In genomic region chr3:42025388-42026138, GRCh38 we compare ENCODE assay signal across 8 cellular contexts.
DNase-seq lines count a peak whose midpoint lies in the region; ATAC-seq and TF ChIP-seq lines count a peak whose summit lies in the region.

No MANE protein-coding gene starts in this region.

- H3K9me3 ChIP-seq in DOHH2 (ENCODE audit: control insufficient read depth, insufficient read depth, low read length) (no peaks in the 10 kb centered on the region), mesodermal cell (ENCODE audit: control insufficient read depth, low read length) (no peaks in the 10 kb centered on the region), tibial artery (no peaks in the 10 kb centered on the region)

- H3K36me3 Mint-ChIP-seq in GM23338 (ENCODE audit: low read depth): 0 out of 3 replicates have a peak, but pooled peaks cover 8% of the 10 kb centered on the region

- H3K9me2 ChIP-seq in DOHH2 (replicated peaks; ENCODE audit: control insufficient read depth, low read length): no peaks in the 10 kb centered on the region
- no peaks in the 10 kb centered on the region for H3K9me2 ChIP-seq in GM23338 (ENCODE audit: insufficient read depth)

- peak overlapping the region; percentile 96 for H3K27ac Mint-ChIP-seq in GM23338

- TF ChIP-seq POLR2A in erythroblast (IDR thresholded peaks at IDR 0.05; ENCODE audit: low read length): no peak

- 0 to 3% methylated on average over 4 of the region's 7 CpGs for WGBS in mesodermal cell (ENCODE audit: insufficient coverage in 2 of 2), 2 experiments

- peaks cover 98% of the 10 kb centered on the region for H3K79me2 ChIP-seq in DOHH2 (ENCODE audit: control insufficient read depth, low read length)
- H3K79me2 ChIP-seq in GM23338 (replicated peaks; ENCODE audit: insufficient read depth): peaks cover 68% of the 10 kb centered on the region

- H3K36me3 ChIP-seq in DOHH2 (ENCODE audit: control insufficient read depth, low read length): peaks cover 3% of the 10 kb centered on the region
- H3K36me3 ChIP-seq in GM23338 (ENCODE audit: insufficient read depth): no peaks in the 10 kb centered on the region
- no peaks in the 10 kb centered on the region for H3K36me3 ChIP-seq in mesodermal cell (ENCODE audit: control insufficient read depth, insufficient read depth, low read length)
- H3K36me3 ChIP-seq in tibial artery: no peaks in the 10 kb centered on the region

- H4K20me1 ChIP-seq in DOHH2 (ENCODE audit: control insufficient read depth, insufficient read depth, low read depth, low read length) (peaks cover 29% of the 10 kb centered on the region), GM23338 (replicated peaks; ENCODE audit: insufficient read depth) (no peaks in the 10 kb centered on the region)

- peaks cover 7% of the 10 kb centered on the region; the same call in 2 of the 3 replicates for H3K9me3 Mint-ChIP-seq in GM23338

- peak overlapping the region; percentile 60 for H3K4me3 ChIP-seq in DOHH2 (ENCODE audit: low read length)
- peak overlapping the region; percentile 41 for H3K4me3 ChIP-seq in GM23338
- H3K4me3 ChIP-seq in mesodermal cell (ENCODE audit: extremely low read depth, insufficient read depth, low read length, poor library complexity, severe bottlenecking): peak overlapping the region; percentile 22
- peak overlapping the region; percentile 12 to 14 for H3K4me3 ChIP-seq in tibial artery

- peaks cover 18% of the 10 kb centered on the region for H3F3A ChIP-seq in DOHH2 (ENCODE audit: control insufficient read depth, insufficient read depth)
- no peaks in the 10 kb centered on the region for H3F3A ChIP-seq in GM23338 (replicated peaks; ENCODE audit: low read depth)

- peak; percentile 82 for ATAC-seq in GM23338

- DNase-seq in GM23338 (ENCODE audit: low spot score) (peak; percentile 96), NCI-H128 (lab: John Stamatoyannopoulos, UW; ENCODE audit: unreplicated experiment) (peak; percentile 45), SKM-1 treated with dmso at 0.1 percent for 144 hours (lab: John Stamatoyannopoulos, UW; ENCODE audit: unreplicated experiment) (peak; percentile 58), erythroblast (lab: John Stamatoyannopoulos, UW) (peak; percentile 72 to 73), tibial artery (peak; percentile 94 to 97), amniotic stem cell (lab: John Stamatoyannopoulos, UW) (no peak)

- H3K4me3 Mint-ChIP-seq in GM23338: peak overlapping the region; percentile 61

- H3K27me3 ChIP-seq in DOHH2 (ENCODE audit: control insufficient read depth, low read length) (no peaks in the 10 kb centered on the region), GM23338 (ENCODE audit: insufficient read depth) (no peaks in the 10 kb centered on the region), tibial artery (no peaks in the 10 kb centered on the region)

- intact Hi-C loops in tibial artery (cut with DNase I; ENCODE audit: low total_unique reads): no loop called here

- H3K4me1 Mint-ChIP-seq in GM23338: peaks cover 55% of the 10 kb centered on the region

- H3K4me1 ChIP-seq in DOHH2 (ENCODE audit: control insufficient read depth, low read length) (peaks cover 86% of the 10 kb centered on the region), GM23338 (ENCODE audit: insufficient read depth) (peaks cover 42% of the 10 kb centered on the region), mesodermal cell (ENCODE audit: control insufficient read depth, insufficient read depth, low read length, poor library complexity, severe bottlenecking) (peaks cover 42% of the 10 kb centered on the region), tibial artery (peaks cover 4 to 48% (median 36%) of the 10 kb centered on the region in 4 donors)

- peaks cover 12% of the 10 kb centered on the region for H3K27me3 Mint-ChIP-seq in GM23338 (ENCODE audit: insufficient read depth, low read depth, poor library complexity)

- H3K27ac ChIP-seq in DOHH2 (ENCODE audit: low read depth, low read length) (peak overlapping the region; percentile 61), GM23338 (ENCODE audit: low read depth) (peak overlapping the region; percentile 96), mesodermal cell (ENCODE audit: low read depth, low read length, severe bottlenecking) (peak overlapping the region; percentile 98), tibial artery (peak overlapping the region; percentile 73 to 77)

- no peak overlapping the region for H2AFZ ChIP-seq in GM23338

- H3K4me2 ChIP-seq in DOHH2 (ENCODE audit: low read length) (peak overlapping the region; percentile 71), GM23338 (peak overlapping the region; percentile 55)

- TF ChIP-seq CTCF in DOHH2 (IDR thresholded peaks at IDR 0.05; ENCODE audit: low read depth, low read length, poor library complexity, severe bottlenecking): no peak
- TF ChIP-seq CTCF in GM23338 (conservative IDR thresholded peaks at IDR 0.05; ENCODE audit: low read depth in 2 of 2): no peak
- no peak for TF ChIP-seq CTCF in tibial artery (IDR thresholded peaks at IDR 0.05)

TF ChIP-seq in GM23338, 12 proteins besides CTCF, POLR2A, EP300 and RAD21:
- TF ChIP-seq CREB1 (CRISPR knock-in tag; IDR thresholded peaks at IDR 0.05; ENCODE audit: low read depth) (peak; percentile 71), NANOG (IDR thresholded peaks at IDR 0.05; ENCODE audit: borderline replicate concordance) (no peak), ZNF462 (CRISPR knock-in tag; IDR thresholded peaks at IDR 0.05) (no peak)
